Comparison of ENCODE assay signal across 21 cellular contexts in the genomic region with DNA sequence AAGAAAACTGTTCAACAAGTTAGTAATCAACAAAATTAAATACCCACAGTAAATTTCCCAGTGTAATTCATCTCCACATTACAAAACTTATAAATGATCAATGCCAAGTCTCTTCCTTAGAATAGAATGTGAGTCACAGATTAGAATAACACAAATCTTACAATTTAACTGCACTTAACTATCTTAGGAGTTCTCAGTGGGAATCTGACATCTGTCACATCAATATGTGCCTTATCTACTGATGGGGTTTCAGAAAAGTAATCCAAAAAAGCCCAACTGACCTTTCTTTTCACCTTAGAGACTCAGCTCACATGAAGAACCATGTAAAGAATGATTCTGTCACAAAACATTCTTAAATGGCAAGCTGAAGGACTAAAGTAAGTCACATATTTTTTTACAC.
"Had no signal": no experiment of that assay in that cellular context is flagged by ENCODE, and none has a peak within 500 bp of the region (broad histone marks: within the 10 kb centered on the region; RNA-seq: fewer than 3 reads in every experiment).

No MANE protein-coding gene starts in this region.

- H3K27ac ChIP-seq: gastrocnemius medialis, neutrophil, right lobe of liver, thoracic aorta, VCaP had no signal

- H3K27me3 ChIP-seq: gastrocnemius medialis, neutrophil, right lobe of liver had no signal

- ATAC-seq: gastrocnemius medialis, left cardiac atrium, left ventricle myocardium superior, right lobe of liver had no signal

- H3K27me3 Mint-ChIP-seq: activated CD4-positive, alpha-beta memory T cell treated with anti-CD3 and anti-CD28 coated beads, Interleukin-2, amount 10 ng/mL, durations not matched to agents 7 days and 5 days; activated CD4-positive, alpha-beta T cell treated with anti-CD3 and anti-CD28 coated beads, Interleukin-2, amount 10 ng/mL, durations not matched to agents 7 days and 5 days; activated naive CD4-positive, alpha-beta T cell treated with anti-CD3 and anti-CD28 coated beads, Interleukin-2, amount 10 ng/mL, durations not matched to agents 7 days and 5 days; stimulated activated naive CD8-positive, alpha-beta T cell treated with anti-CD3 and anti-CD28 coated beads, Interleukin-15, Interleukin-2, amounts not matched to agents 100 ng/mL and 50 ng/mL, for 24 hours had no signal

- H3K9me3 Mint-ChIP-seq: activated CD4-positive, alpha-beta memory T cell treated with anti-CD3 and anti-CD28 coated beads, Interleukin-2, amount 10 ng/mL, durations not matched to agents 7 days and 5 days; activated CD4-positive, alpha-beta T cell treated with anti-CD3 and anti-CD28 coated beads, Interleukin-2, amount 10 ng/mL, durations not matched to agents 7 days and 5 days; activated naive CD4-positive, alpha-beta T cell treated with anti-CD3 and anti-CD28 coated beads, Interleukin-2, amount 10 ng/mL, durations not matched to agents 7 days and 5 days; nephron; stimulated activated naive CD8-positive, alpha-beta T cell treated with anti-CD3 and anti-CD28 coated beads, Interleukin-15, Interleukin-2, amounts not matched to agents 100 ng/mL and 50 ng/mL, for 24 hours had no signal

- DNase-seq: activated CD4-positive, alpha-beta memory T cell treated with anti-CD3 and anti-CD28 coated beads, Interleukin-2, amount 10 ng/mL, durations not matched to agents 7 days and 5 days; activated CD4-positive, alpha-beta T cell treated with anti-CD3 and anti-CD28 coated beads for 1 hour; activated CD4-positive, alpha-beta T cell treated with anti-CD3 and anti-CD28 coated beads, Interleukin-2, amount 10 ng/mL, durations not matched to agents 7 days and 5 days; activated CD8-positive, alpha-beta memory T cell treated with anti-CD3 and anti-CD28 coated beads, Interleukin-2, amount 50 U/mL, for 48 hours; activated gamma-delta T cell; activated naive CD4-positive, alpha-beta T cell treated with anti-CD3 and anti-CD28 coated beads, Interleukin-2, amount 10 ng/mL, durations not matched to agents 7 days and 5 days; dermis blood vessel endothelial cell; effector memory CD4-positive, alpha-beta T cell; gastrocnemius medialis; hippocampal formation; left cardiac atrium; left ventricle myocardium superior; right lobe of liver; stimulated activated CD4-positive, alpha-beta T cell treated with anti-CD3 and anti-CD28 coated beads, Interleukin-12 subunit alpha, Interleukin-12 subunit beta, amount 100 ng/mL, for 4 hours; stimulated activated CD4-positive, alpha-beta T cell treated with anti-CD3 and anti-CD28 coated beads, Interleukin-4, amount 100 ng/mL, for 1 hour; trophoblast cell had no signal

- H3K4me3 Mint-ChIP-seq: activated CD4-positive, alpha-beta memory T cell treated with anti-CD3 and anti-CD28 coated beads, Interleukin-2, amount 10 ng/mL, durations not matched to agents 7 days and 5 days; activated CD4-positive, alpha-beta T cell treated with anti-CD3 and anti-CD28 coated beads, Interleukin-2, amount 10 ng/mL, durations not matched to agents 7 days and 5 days; activated naive CD4-positive, alpha-beta T cell treated with anti-CD3 and anti-CD28 coated beads, Interleukin-2, amount 10 ng/mL, durations not matched to agents 7 days and 5 days; nephron; stimulated activated naive CD8-positive, alpha-beta T cell treated with anti-CD3 and anti-CD28 coated beads, Interleukin-15, Interleukin-2, amounts not matched to agents 100 ng/mL and 50 ng/mL, for 24 hours had no signal

- H3K4me3 ChIP-seq: gastrocnemius medialis, right lobe of liver, thoracic aorta had no signal

- H3K27ac Mint-ChIP-seq: activated CD4-positive, alpha-beta memory T cell treated with anti-CD3 and anti-CD28 coated beads, Interleukin-2, amount 10 ng/mL, durations not matched to agents 7 days and 5 days; activated CD4-positive, alpha-beta T cell treated with anti-CD3 and anti-CD28 coated beads, Interleukin-2, amount 10 ng/mL, durations not matched to agents 7 days and 5 days; activated naive CD4-positive, alpha-beta T cell treated with anti-CD3 and anti-CD28 coated beads, Interleukin-2, amount 10 ng/mL, durations not matched to agents 7 days and 5 days had no signal
